15 cellular contexts compared by ENCODE assay signal in genomic region chr10:21751341-21752310, GRCh38.
DNase-seq lines count a peak whose midpoint lies in the region; ATAC-seq and TF ChIP-seq lines count a peak whose summit lies in the region.
"Had no signal": no experiment of that assay in that cellular context is flagged by ENCODE, and none has a peak within 500 bp of the region (broad histone marks: within the 10 kb centered on the region; RNA-seq: fewer than 3 reads in every experiment).

No MANE protein-coding gene starts in this region.

- H4K91ac ChIP-seq in neuronal stem cell (ENCODE audit: low read depth, low read length, poor library complexity): no peak overlapping the region

- TF ChIP-seq POLR2A in HCT116 (IDR thresholded peaks at IDR 0.05; ENCODE audit: borderline replicate concordance, extremely low read depth, insufficient read depth, insufficient read length): no peak

- no peak overlapping the region for H3K23ac ChIP-seq in neuronal stem cell (ENCODE audit: low read depth, low read length, poor library complexity)

- intact Hi-C loops in HCT116 (cut with micrococcal nuclease): no loop called here

- H2AFZ ChIP-seq in HCT116 (ENCODE audit: low read depth, low read length, poor library complexity, severe bottlenecking): no peak overlapping the region
- H2AFZ ChIP-seq in hepatocyte: no peak overlapping the region
- H2AFZ ChIP-seq in neuronal stem cell (ENCODE audit: low read length): no peak overlapping the region

- H2BK12ac ChIP-seq in neuronal stem cell (ENCODE audit: low read length): no peak overlapping the region

- H2BK5ac ChIP-seq in neuronal stem cell (ENCODE audit: low read length): no peak overlapping the region

- no peak overlapping the region for H2BK120ac ChIP-seq in neuronal stem cell (ENCODE audit: low read depth, low read length)

- peak; percentile 79 for ATAC-seq in HCT116

- no peak overlapping the region for H2AK5ac ChIP-seq in neuronal stem cell (ENCODE audit: low read depth, low read length)

- H3K4me2 ChIP-seq in HCT116 (ENCODE audit: low read length) (peak overlapping the region; percentile 74), hepatocyte (peak overlapping the region; percentile 30), neuronal stem cell (ENCODE audit: insufficient read depth, low read length, poor library complexity, severe bottlenecking) (no peak overlapping the region)

- no peaks in the 10 kb centered on the region for H3K36me3 ChIP-seq in HCT116 (ENCODE audit: control insufficient read depth in 1 of 2, insufficient read depth in 2 of 2, low read length in 2 of 2)
- H3K36me3 ChIP-seq in hepatocyte (replicated peaks; ENCODE audit: insufficient read depth, low read depth): no peaks in the 10 kb centered on the region
- peaks cover 0 to 70% of the 10 kb centered on the region in 2 donors for H3K36me3 ChIP-seq in neuronal stem cell (replicated peaks in 1 of 2; ENCODE audit: control insufficient read depth in 2 of 2, insufficient read depth in 2 of 2, low read length in 2 of 2)
- H3K36me3 ChIP-seq: adrenal gland, cardiac muscle cell had no signal

- H3K79me2 ChIP-seq in HCT116 (ENCODE audit: insufficient read depth, low read length) (no peaks in the 10 kb centered on the region), hepatocyte (no peaks in the 10 kb centered on the region)

- no TSS peak for BruUV-seq in HCT116 (replicated peaks; lab: Mats Ljungman, UMichigan)

- H3K4me3 ChIP-seq in HCT116 (replicated peaks in 1 of 2; ENCODE audit: low read depth in 1 of 2, low read length in 2 of 2) (peak overlapping the region in 1 of 2 experiments; percentile 36; a peak in 2 of 4 replicates), hepatocyte (no peak overlapping the region), neuronal stem cell (ENCODE audit: low read length in 2 of 2) (no peak overlapping the region)
- H3K4me3 ChIP-seq: adrenal gland; BLaER1 treated with 17β-estradiol and CSF1 and Interleukin-3, amounts not matched to agents 10 nM and 100 nM; cardiac muscle cell; spleen had no signal

- H3K4me1 ChIP-seq in HCT116 (ENCODE audit: control insufficient read depth in 1 of 2, insufficient read depth in 2 of 2, low read length in 2 of 2) (peaks cover 30 to 46% of the 10 kb centered on the region in 2 experiments), hepatocyte (ENCODE audit: insufficient read depth) (peaks cover 16% of the 10 kb centered on the region), neuronal stem cell (ENCODE audit: control insufficient read depth in 2 of 2, insufficient read depth in 1 of 2, low read depth in 1 of 2, low read length in 2 of 2) (peaks cover 0 to 5% of the 10 kb centered on the region in 2 donors)
- H3K4me1 ChIP-seq: adrenal gland, spleen had no signal

- RAD21 ChIA-PET in HCT116 (lab: Charles Lee; ENCODE audit: low non-redundant PET in 1 of 2, low total read pairs in 2 of 2, uncharacterized antibody in 2 of 2, unreplicated experiment in 2 of 2): interaction anchor here in 1 of 2 experiments (1.4 kb wide), 1 partner anchor 256 kb away, joined by 3 read pairs; no protein-coding TSS in a partner anchor

- H3K9me2 ChIP-seq in HCT116 (ENCODE audit: insufficient read depth) (no peaks in the 10 kb centered on the region), hepatocyte (replicated peaks; ENCODE audit: insufficient read depth) (no peaks in the 10 kb centered on the region)

- POLR2A ChIA-PET in HCT116 (lab: Charles Lee): no interaction called here

- CTCF ChIA-PET in HCT116 (lab: Charles Lee): interaction anchor here (0.9 kb wide), 1 partner anchor 20 kb away, joined by 3 read pairs; no protein-coding TSS in a partner anchor

- H3K4ac ChIP-seq in neuronal stem cell (ENCODE audit: low read length): no peak overlapping the region

- peak overlapping the region; percentile 44 for H3K9ac ChIP-seq in HCT116 (ENCODE audit: low read length)
- peak overlapping the region; percentile 0 for H3K9ac ChIP-seq in neuronal stem cell (ENCODE audit: low read depth, low read length, poor library complexity)

- DNase-seq in HCT116 (ENCODE audit: low read depth, low spot score) (peak; percentile 44), OCI-M1 (lab: John Stamatoyannopoulos, UW) (peak; percentile 10), hepatocyte (ENCODE audit: low spot score) (peak; percentile 60), neuronal stem cell (ENCODE audit: low spot score) (no peak), kidney tubule cell (ENCODE audit: low spot score) (no peak), ACHN (no peak), AG08396 (ENCODE audit: low spot score) (no peak)
- DNase-seq: activated CD8-positive, alpha-beta memory T cell treated with anti-CD3 and anti-CD28 coated beads, Interleukin-2, amount 50 U/mL, for 4 hours; activated effector memory CD4-positive, alpha-beta T cell treated with anti-CD3 and anti-CD28 coated beads, Interleukin-2, amount 50 U/mL, for 16 hours; adrenal gland; MM.1S; NCI-H2081 treated with DMSO at 0.1 percent for 48 hours; spleen had no signal

- H3K14ac ChIP-seq in neuronal stem cell (ENCODE audit: low read length): no peak overlapping the region

- H4K8ac ChIP-seq in neuronal stem cell (ENCODE audit: low read depth, low read length): no peak overlapping the region

- H3K27ac ChIP-seq in HCT116 (ENCODE audit: low read depth, low read length) (peak overlapping the region; percentile 59), hepatocyte (peak overlapping the region; percentile 49), neuronal stem cell (replicated peaks; ENCODE audit: low read length) (no peak overlapping the region)
- H3K27ac ChIP-seq: adrenal gland, cardiac muscle cell, spleen had no signal

- 46% methylated on average over 24 of the region's 26 CpGs for WGBS in hepatocyte (ENCODE audit: low lambda C conversion rate, missing lambda C conversion rate)
- WGBS in neuronal stem cell (ENCODE audit: extremely low coverage in 2 of 2, insufficient read length in 2 of 2, insufficient replicate concordance in 1 of 2), 2 donors: no CpG with 5 or more reads among the region's 26 CpGs

- H3K27me3 ChIP-seq in HCT116 (ENCODE audit: insufficient read depth, low read length) (no peaks in the 10 kb centered on the region), hepatocyte (no peaks in the 10 kb centered on the region), neuronal stem cell (ENCODE audit: control insufficient read depth in 3 of 3, insufficient read depth in 3 of 3, low read depth in 1 of 3, low read length in 3 of 3) (no peaks in the 10 kb centered on the region)
- H3K27me3 ChIP-seq: adrenal gland; BLaER1 treated with 17β-estradiol and CSF1 and Interleukin-3, amounts not matched to agents 10 nM and 100 nM; cardiac muscle cell; spleen had no signal

- H3K79me1 ChIP-seq in neuronal stem cell (ENCODE audit: low read depth, low read length): no peaks in the 10 kb centered on the region

- H3K18ac ChIP-seq in neuronal stem cell (ENCODE audit: low read length): peak overlapping the region; percentile 45

- no peak overlapping the region for H2BK15ac ChIP-seq in neuronal stem cell (ENCODE audit: low read length)

- H3K9me3 ChIP-seq in HCT116 (ENCODE audit: control insufficient read depth in 1 of 2, insufficient read depth in 1 of 2, low read depth in 1 of 2, low read length in 2 of 2): no peaks in the 10 kb centered on the region
- H3K9me3 ChIP-seq in hepatocyte (ENCODE audit: low read depth): no peaks in the 10 kb centered on the region
- H3K9me3 ChIP-seq in neuronal stem cell (replicated peaks in 1 of 2; ENCODE audit: control insufficient read depth in 2 of 2, insufficient read depth in 1 of 2, low read depth in 1 of 2, low read length in 2 of 2): no peaks in the 10 kb centered on the region
- H3K9me3 ChIP-seq: adrenal gland; BLaER1 treated with 17β-estradiol and CSF1 and Interleukin-3, amounts not matched to agents 10 nM and 100 nM; spleen had no signal

- H4K20me1 ChIP-seq in HCT116 (ENCODE audit: insufficient read depth) (no peaks in the 10 kb centered on the region), hepatocyte (ENCODE audit: insufficient read depth, poor library complexity, severe bottlenecking) (no peaks in the 10 kb centered on the region)
- H4K20me1 ChIP-seq: BLaER1 treated with 17β-estradiol and CSF1 and Interleukin-3, amounts not matched to agents 10 nM and 100 nM had no signal

- in situ Hi-C loops in ACHN (cut with HindIII; ENCODE audit: low pct_ligation_motif_present, low pct_unique_long_range_greater_than_20kb, low sequenced_read_pairs): no loop called here

- no peak for TF ChIP-seq RAD21 in HCT116 (IDR thresholded peaks at IDR 0.05; ENCODE audit: low read depth)

- TF ChIP-seq CTCF in HCT116 (IDR thresholded peaks at IDR 0.05 in 2 of 3, conservative IDR thresholded peaks at IDR 0.05 in 1 of 3; ENCODE audit: borderline replicate concordance in 1 of 3, insufficient read depth in 1 of 3, low read depth in 2 of 3, low read length in 2 of 3): no peak
- TF ChIP-seq CTCF in hepatocyte (IDR thresholded peaks at IDR 0.05; ENCODE audit: poor library complexity): no peak

TF ChIP-seq in HCT116, 20 proteins besides CTCF, POLR2A, EP300 and RAD21 (continues in another document):
- TF ChIP-seq POLR2AphosphoS5 (IDR thresholded peaks at IDR 0.05; ENCODE audit: low read depth, low read length): no peak
- TF ChIP-seq SP1 (IDR thresholded peaks at IDR 0.05; ENCODE audit: low read depth): peak; percentile 67
- no peak for TF ChIP-seq ZFX (IDR thresholded peaks at IDR 0.05)
- TF ChIP-seq ATF3 (IDR thresholded peaks at IDR 0.05): no peak

Comparison
In these comparisons a context has a peak if more than half of its experiments do, and no peak if none do; other contexts are left out.
1. DNase-seq: peak in HCT116 (single experiment), OCI-M1 (single experiment) and hepatocyte (single experiment); none in neuronal stem cell (single experiment), kidney tubule cell (single experiment), ACHN (single experiment) and AG08396 (single experiment).